ENCODE assay signal across 8 cellular contexts in genomic region chrX:100615015-100615414, GRCh38. TPM values are rescaled to one million over a fixed set of nuclear protein-coding genes. Genes with fewer than 3 reads are reported as not detected.
DNase-seq lines count a peak whose midpoint lies in the region; ATAC-seq, FAIRE-seq and TF ChIP-seq lines count a peak whose summit lies in the region.

No MANE protein-coding gene starts in this region.

- TF ChIP-seq POLR2A in spleen (IDR thresholded peaks at IDR 0.05), result no peak

- H2AFZ ChIP-seq in fibroblast of lung (ENCODE audit: low read length), result no peak overlapping the region

- H3K4me1 ChIP-seq in Panc1 (ENCODE audit: control insufficient read depth, insufficient read depth, low read length), result no peaks in the 10 kb centered on the region
- no peaks in the 10 kb centered on the region for H3K4me1 ChIP-seq in fibroblast of lung (ENCODE audit: control insufficient read depth, extremely low read depth, insufficient read depth, low read length)
- H3K4me1 ChIP-seq in spleen, result no peaks in the 10 kb centered on the region

- CTCF ChIA-PET in Panc1 (lab: Charles Lee), result interaction anchor here (0.9 to 1.0 kb wide), 2 partner anchors 22 to 154 kb away, joined by 3 to 8 read pairs; partner anchors contain the start of gene TSPAN6

- 11 to 29% (median 23%) methylated on average over 3 of the region's 3 CpGs for WGBS in spleen, 5 donors

- H3K36me3 ChIP-seq in Panc1 (ENCODE audit: control insufficient read depth, insufficient read depth, low read length) (no peaks in the 10 kb centered on the region), fibroblast of lung (ENCODE audit: control insufficient read depth, insufficient read depth, low read length) (no peaks in the 10 kb centered on the region), spleen (no peaks in the 10 kb centered on the region)

- H3K79me2 ChIP-seq in fibroblast of lung (ENCODE audit: control insufficient read depth, insufficient read depth, low read length), result no peaks in the 10 kb centered on the region

- peak; percentile 67 for TF ChIP-seq CTCF in Panc1 (IDR thresholded peaks at IDR 0.05)
- peak; percentile 53 to 70 for TF ChIP-seq CTCF in fibroblast of lung (conservative IDR thresholded peaks at IDR 0.05 in 1 of 2, IDR thresholded peaks at IDR 0.05 in 1 of 2; ENCODE audit: low read depth in 1 of 2, low read length in 2 of 2)
- peak in 6 of 11 experiments; percentile 22 to 44 (median 28) for TF ChIP-seq CTCF in spleen (IDR thresholded peaks at IDR 0.05 in 8 of 11, conservative IDR thresholded peaks at IDR 0.05 in 3 of 11)

- intact Hi-C loops in Panc1 (cut with micrococcal nuclease; ENCODE audit: unreplicated experiment), result loop anchor here (5.0 kb wide), 1 partner anchor 103 kb away; no protein-coding TSS in a partner anchor
- intact Hi-C loops in spleen (cut with DNase I; ENCODE audit: low total_unique reads), result no loop called here

- in situ Hi-C loops in G401 (cut with HindIII; ENCODE audit: low sequenced_read_pairs), result no loop called here
- in situ Hi-C loops in Panc1 (cut with HindIII; ENCODE audit: low pct_unique_long_range_greater_than_20kb, low sequenced_read_pairs), result no loop called here

- no peaks in the 10 kb centered on the region for H4K20me1 ChIP-seq in fibroblast of lung (ENCODE audit: control insufficient read depth, extremely low read depth, insufficient read depth, low read length)

- no peaks in the 10 kb centered on the region for H3K9me3 ChIP-seq in Panc1 (ENCODE audit: control insufficient read depth, insufficient read depth, low read depth, low read length)
- H3K9me3 ChIP-seq in fibroblast of lung (ENCODE audit: control insufficient read depth, insufficient read depth, low read depth, low read length), result no peaks in the 10 kb centered on the region
- H3K9me3 ChIP-seq in spleen, result no peaks in the 10 kb centered on the region

- DNase-seq in G401 (ENCODE audit: low spot score) (peak; percentile 9), Panc1 (ENCODE audit: low read depth, low spot score) (no peak), fibroblast of lung (ENCODE audit: low read depth in 2 of 2) (peak; percentile 64 to 67), spleen (no peak), HTR-8/SVneo (ENCODE audit: insufficient read length, low spot score) (no peak)
- no peak for DNase-seq in stimulated activated CD4-positive, alpha-beta T cell treated with anti-CD3 and anti-CD28 coated beads, Interleukin-2, amount 100 ng/mL, for 48 hours

- no peak for FAIRE-seq in HTR-8/SVneo (lab: Jason Lieb, UNC)

- peak; percentile 70 for ATAC-seq in GM19328 (IDR thresholded peaks at IDR 0.05; ENCODE audit: unreplicated experiment)
- peak; percentile 99 for ATAC-seq in HG03108 (IDR thresholded peaks at IDR 0.05; ENCODE audit: unreplicated experiment)
- ATAC-seq in Panc1, result no peak

- no TSS peak for BruUV-seq in Panc1 (replicated peaks; lab: Mats Ljungman, UMichigan)

- H3K9ac ChIP-seq in fibroblast of lung (ENCODE audit: insufficient read depth, low read length), result no peak overlapping the region

- H3K4me3 ChIP-seq in Panc1 (ENCODE audit: low read depth in 2 of 2, low read length in 2 of 2) (no peak overlapping the region), fibroblast of lung (replicated peaks in 1 of 4; ENCODE audit: control extremely low read depth in 1 of 4, insufficient read depth in 1 of 4, low read depth in 3 of 4, low read length in 4 of 4) (no peak overlapping the region), spleen (no peak overlapping the region)

- POLR2A ChIA-PET in Panc1 (lab: Charles Lee), result no interaction called here

- no peak overlapping the region for H3K27ac ChIP-seq in Panc1 (ENCODE audit: low read length)
- H3K27ac ChIP-seq in fibroblast of lung (ENCODE audit: insufficient read depth, low read length), result no peak overlapping the region
- H3K27ac ChIP-seq in spleen, result no peak overlapping the region

- H3K27me3 ChIP-seq in Panc1 (ENCODE audit: control insufficient read depth, insufficient read depth, low read length), result peaks cover 2% of the 10 kb centered on the region
- H3K27me3 ChIP-seq in fibroblast of lung (ENCODE audit: control insufficient read depth, insufficient read depth, low read length), result no peaks in the 10 kb centered on the region
- H3K27me3 ChIP-seq in spleen (replicated peaks in 1 of 7), result peaks cover 0 to 52% (median 3%) of the 10 kb centered on the region in 7 donors

- H3K4me2 ChIP-seq in fibroblast of lung (ENCODE audit: extremely low read depth, insufficient read depth, low read length), result no peak overlapping the region

RNA-seq across cellular contexts. Expression of gene TSPAN6, which starts 21.6 kb away (rescaled TPM):
- 110 and 111 TPM in 2 replicates for total RNA-seq in G401 (2014; rRNA removed; shearing (Covaris generic))
- total RNA-seq in Panc1 (2021; ENCODE audit: unreplicated experiment), result 7.2 TPM
- polyA plus RNA-seq in Panc1 (2012; ENCODE audit: insufficient read length), result 4.3 TPM
- 29.2 and 35.4 TPM in 2 replicates for total RNA-seq in fibroblast of lung
- 24.9 and 34.1 TPM in 2 replicates for polyA plus RNA-seq in fibroblast of lung
- 18.9 and 22.1 TPM in 2 replicates for polyA plus RNA-seq in fibroblast of lung (2012)
- 4.4 and 5.2 TPM in 2 replicates for polyA minus RNA-seq in fibroblast of lung (ENCODE audit: low replicate concordance)
- total RNA-seq in spleen, result 10 to 100 TPM in 5 of 7 donors, 1 to 10 TPM in 2; 6.7 to 20.8 (median 17.3) TPM
- 1 to 10 TPM; 2.9 to 6.8 (median 4.3) TPM for polyA plus RNA-seq in spleen

RNA-seq across cellular contexts. Expression of gene SRPX2, which starts 29.0 kb away (rescaled TPM):
- 11.3 and 13.4 TPM in 2 replicates for total RNA-seq in G401 (2014; rRNA removed; shearing (Covaris generic))
- 1.2 TPM for total RNA-seq in Panc1 (2021; ENCODE audit: unreplicated experiment)
- polyA plus RNA-seq in Panc1 (2012; ENCODE audit: insufficient read length), result 0.50 TPM
- total RNA-seq in fibroblast of lung, result 13.4 and 18.2 TPM in 2 replicates
- polyA plus RNA-seq in fibroblast of lung, result 41.1 and 77.6 TPM in 2 replicates
- polyA plus RNA-seq in fibroblast of lung (2012), result 35.7 and 69.7 TPM in 2 replicates
- polyA minus RNA-seq in fibroblast of lung (ENCODE audit: low replicate concordance), result 47.3 and 76.4 TPM in 2 replicates
- total RNA-seq in spleen, result 10 to 100 TPM in 6 of 7 donors, 1 to 10 TPM in 1; 7.7 to 57.5 (median 33.3) TPM
- 10 to 100 TPM in 2 of 3 donors, 1 to 10 TPM in 1; 3.7 to 13.4 (median 13.1) TPM for polyA plus RNA-seq in spleen

RNA-seq across cellular contexts. Expression of gene TNMD, which starts 30.3 kb away (rescaled TPM):
- 3.6 TPM in 1 of 2 replicates, not detected in the other for total RNA-seq in G401 (2014; rRNA removed; shearing (Covaris generic))
- not detected for total RNA-seq in Panc1 (2021; ENCODE audit: unreplicated experiment)
- not detected for polyA plus RNA-seq in Panc1 (2012; ENCODE audit: insufficient read length)
- total RNA-seq in fibroblast of lung, result not detected in 2 replicates
- polyA plus RNA-seq in fibroblast of lung, result not detected in 2 replicates
- polyA plus RNA-seq in fibroblast of lung (2012), result not detected in 2 replicates
- not detected in 2 replicates for polyA minus RNA-seq in fibroblast of lung (ENCODE audit: low replicate concordance)
- 1 to 10 TPM in 1 of 7 donors, under 1 TPM in 1, not detected in 5; 0.79 to 1.8 TPM for total RNA-seq in spleen
- under 1 TPM in 1 of 3 donors, not detected in 2; 0.22 TPM for polyA plus RNA-seq in spleen

Comparison
In these comparisons a context has a peak if more than half of its experiments do, and no peak if none do; other contexts are left out.
1. DNase-seq: peak in G401 (single experiment) and fibroblast of lung (2 of 2); none in Panc1 (single experiment), spleen (single experiment), stimulated activated CD4-positive, alpha-beta T cell treated with anti-CD3 and anti-CD28 coated beads, Interleukin-2, amount 100 ng/mL, for 48 hours (0 of 2) and HTR-8/SVneo (single experiment).
2. Peak in every context shown above with its lines, with median percentiles within 50 percentile points of each other: CTCF ChIP-seq.